Comparison of ENCODE assay signal across 8 cellular contexts in genomic region chr10:101297901-101298451, GRCh38. TPM values are rescaled to one million over a fixed set of nuclear protein-coding genes. Genes with fewer than 3 reads are reported as not detected.
DNase-seq lines count a peak whose midpoint lies in the region; ATAC-seq, FAIRE-seq and TF ChIP-seq lines count a peak whose summit lies in the region.

No MANE protein-coding gene starts in this region.

- no peak overlapping the region for H3K27ac ChIP-seq in OCI-LY7 (ENCODE audit: low read depth, low read length, poor library complexity, severe bottlenecking)
- no peak overlapping the region for H3K27ac ChIP-seq in trophoblast cell (ENCODE audit: low read depth, low read length)

- H4K12ac ChIP-seq in trophoblast cell (ENCODE audit: low read depth, low read length), result no peak overlapping the region

- no peak overlapping the region for H4K8ac ChIP-seq in trophoblast cell (ENCODE audit: low read depth, low read length)

- FAIRE-seq in urothelium cell line (lab: Jason Lieb, UNC), result peak; percentile 35

- H3K4me1 ChIP-seq in OCI-LY7 (ENCODE audit: insufficient read depth, low read length, poor library complexity, severe bottlenecking) (no peaks in the 10 kb centered on the region), trophoblast cell (ENCODE audit: control insufficient read depth in 1 of 2, insufficient read depth in 2 of 2, low read length in 2 of 2) (no peaks in the 10 kb centered on the region)

- H3K79me2 ChIP-seq in OCI-LY7 (ENCODE audit: insufficient read depth, low read depth, low read length) (no peaks in the 10 kb centered on the region), trophoblast cell (ENCODE audit: control insufficient read depth, insufficient read depth, low read length, poor library complexity) (no peaks in the 10 kb centered on the region)

- DNase-seq in AG09319 (ENCODE audit: extremely low read depth, low read depth), result no peak
- peak; percentile 85 for DNase-seq in GM20000 (ENCODE audit: low spot score)
- peak; percentile 64 for DNase-seq in OCI-LY7 (ENCODE audit: low spot score)
- peak; percentile 78 to 82 for DNase-seq in activated T-cell treated with anti-CD3 and anti-CD28 coated beads, Interleukin-2, amount 50 U/mL, for 72 hours
- DNase-seq in fibroblast of the conjunctiva (ENCODE audit: low read depth), result peak; percentile 31
- peak; percentile 35 to 67 for DNase-seq in trophoblast cell
- peak; percentile 77 for DNase-seq in urothelium cell line (ENCODE audit: low spot score)
- no peak for DNase-seq in amniotic stem cell (lab: John Stamatoyannopoulos, UW)

- no peak overlapping the region for H3K4me2 ChIP-seq in OCI-LY7 (ENCODE audit: low read length)
- no peak overlapping the region for H3K4me2 ChIP-seq in trophoblast cell (ENCODE audit: low read length)

- H2BK12ac ChIP-seq in trophoblast cell (ENCODE audit: low read length), result no peak overlapping the region

- H3K9me3 Mint-ChIP-seq in activated T-cell treated with anti-CD3 and anti-CD28 coated beads, Interleukin-2, amount 50 U/mL, for 72 hours, result no peaks in the 10 kb centered on the region

- no peaks in the 10 kb centered on the region for H3K9me3 ChIP-seq in OCI-LY7 (ENCODE audit: low read length)
- no peaks in the 10 kb centered on the region for H3K9me3 ChIP-seq in trophoblast cell (ENCODE audit: insufficient read depth, low read depth, low read length)

- POLR2A ChIA-PET in OCI-LY7 (lab: Charles Lee), result no interaction called here

- H3K9ac ChIP-seq in trophoblast cell (ENCODE audit: low read length), result no peak overlapping the region

- intact Hi-C loops in OCI-LY7 (cut with micrococcal nuclease; ENCODE audit: unreplicated experiment), result loop anchor here (5.0 kb wide), 1 partner anchor 86 kb away; no protein-coding TSS in a partner anchor

- H2BK5ac ChIP-seq in trophoblast cell (ENCODE audit: low read depth, low read length, poor library complexity), result no peak overlapping the region

- no peak overlapping the region for H3K4ac ChIP-seq in trophoblast cell (ENCODE audit: low read depth, low read length)

- H3K36me3 Mint-ChIP-seq in activated T-cell treated with anti-CD3 and anti-CD28 coated beads, Interleukin-2, amount 50 U/mL, for 72 hours (ENCODE audit: insufficient read depth in 2 of 2), result no peaks in the 10 kb centered on the region

- H3K27me3 ChIP-seq in trophoblast cell (ENCODE audit: insufficient read depth, low read length), result peaks cover 5% of the 10 kb centered on the region

- no peak overlapping the region for H3K27ac Mint-ChIP-seq in activated T-cell treated with anti-CD3 and anti-CD28 coated beads, Interleukin-2, amount 50 U/mL, for 72 hours

- CTCF ChIA-PET in OCI-LY7 (lab: Charles Lee; ENCODE audit: unreplicated experiment), result interaction anchor here (0.6 kb wide), 1 partner anchor 168 kb away, joined by 3 read pairs; no protein-coding TSS in a partner anchor

- no peaks in the 10 kb centered on the region for H3K9me2 ChIP-seq in OCI-LY7 (ENCODE audit: insufficient read depth, low read length)

- peak; percentile 80 to 84 for ATAC-seq in activated T-cell treated with anti-CD3 and anti-CD28 coated beads, Interleukin-2, amount 50 U/mL, for 72 hours (replicated peaks in 1 of 2)

- H2AK5ac ChIP-seq in trophoblast cell (ENCODE audit: low read length), result no peak overlapping the region

- H3K4me3 ChIP-seq in OCI-LY7 (ENCODE audit: low read depth, low read length, poor library complexity, severe bottlenecking) (no peak overlapping the region), trophoblast cell (ENCODE audit: low read depth, low read length) (no peak overlapping the region)

- H3K36me3 ChIP-seq in OCI-LY7 (ENCODE audit: insufficient read depth, low read length), result no peaks in the 10 kb centered on the region
- H3K36me3 ChIP-seq in trophoblast cell (ENCODE audit: control insufficient read depth in 1 of 2, insufficient read depth in 2 of 2, low read length in 2 of 2), result no peaks in the 10 kb centered on the region

- peaks cover 6% of the 10 kb centered on the region for H3K4me1 Mint-ChIP-seq in activated T-cell treated with anti-CD3 and anti-CD28 coated beads, Interleukin-2, amount 50 U/mL, for 72 hours (ENCODE audit: low read depth)

- H3K27me3 Mint-ChIP-seq in activated T-cell treated with anti-CD3 and anti-CD28 coated beads, Interleukin-2, amount 50 U/mL, for 72 hours (ENCODE audit: low read depth), result peaks cover 71% of the 10 kb centered on the region

- H4K20me1 ChIP-seq in OCI-LY7 (ENCODE audit: insufficient read depth, low read length), result no peaks in the 10 kb centered on the region

- H3K14ac ChIP-seq in trophoblast cell (ENCODE audit: low read length), result no peak overlapping the region

- BruUV-seq in OCI-LY7 (replicated peaks; lab: Mats Ljungman, UMichigan), result no TSS peak

- no peak overlapping the region for H2AFZ ChIP-seq in OCI-LY7 (ENCODE audit: low read length)
- no peak overlapping the region for H2AFZ ChIP-seq in trophoblast cell (ENCODE audit: insufficient read depth, low read length, poor library complexity)

- no peak overlapping the region for H4K91ac ChIP-seq in trophoblast cell (ENCODE audit: low read depth, low read length)

- no peak overlapping the region for H2BK120ac ChIP-seq in trophoblast cell (ENCODE audit: insufficient read depth, low read length, poor library complexity)

- no peak overlapping the region for H3K4me3 Mint-ChIP-seq in activated T-cell treated with anti-CD3 and anti-CD28 coated beads, Interleukin-2, amount 50 U/mL, for 72 hours

- no peaks in the 10 kb centered on the region for H3K79me1 ChIP-seq in trophoblast cell (ENCODE audit: low read length)

- no CpG with 5 or more reads among the region's 9 CpGs for WGBS in trophoblast cell (ENCODE audit: extremely low coverage, insufficient coverage, insufficient read length)

- no peak overlapping the region for H3K18ac ChIP-seq in trophoblast cell (ENCODE audit: low read length)

- peak; percentile 90 for TF ChIP-seq CTCF in AG09319 (IDR thresholded peaks at IDR 0.05; ENCODE audit: low read depth, low read length)
- TF ChIP-seq CTCF in GM20000 (IDR thresholded peaks at IDR 0.05; ENCODE audit: extremely low read depth, missing control alignments), result peak; percentile 93
- peak; percentile 83 for TF ChIP-seq CTCF in OCI-LY7 (conservative IDR thresholded peaks at IDR 0.05; ENCODE audit: low read length)

- no peak overlapping the region for H3K23ac ChIP-seq in trophoblast cell (ENCODE audit: low read length)

RNA-seq across cellular contexts. Expression of gene BTRC, which starts 56.0 kb away (rescaled TPM):
- total RNA-seq in OCI-LY7 (2014; rRNA removed; shearing (Covaris generic)), result 6.1 and 7.3 TPM in 2 replicates
- total RNA-seq in OCI-LY7 (2022), result 17.2 and 17.8 TPM in 2 replicates
- total RNA-seq in activated T-cell treated with anti-CD3 and anti-CD28 coated beads, Interleukin-2, amount 50 U/mL, for 72 hours, result 10 to 100 TPM; 21.8 to 31.5 TPM
- 6.8 and 7.6 TPM in 2 replicates for polyA plus RNA-seq in trophoblast cell (2013)

Comparison
In these comparisons a context has a peak if more than half of its experiments do, and no peak if none do; other contexts are left out.
1. DNase-seq: peak in GM20000 (single experiment), OCI-LY7 (single experiment), activated T-cell treated with anti-CD3 and anti-CD28 coated beads, Interleukin-2, amount 50 U/mL, for 72 hours (2 of 2), fibroblast of the conjunctiva (single experiment), trophoblast cell (2 of 2) and urothelium cell line (single experiment); none in AG09319 (single experiment) and amniotic stem cell (single experiment).
2. Peak in every context shown above with its lines, with median percentiles within 50 percentile points of each other: CTCF ChIP-seq.